Comparison of ENCODE assay signal across 2 cellular contexts in genomic region chr6:143018955-143019354, GRCh38.
TF ChIP-seq lines count a peak whose summit lies in the region.

No MANE protein-coding gene starts in this region.

TF ChIP-seq in IMR-90, 13 proteins besides CTCF, POLR2A, EP300 and RAD21:
- TF ChIP-seq BHLHE40 (IDR thresholded peaks at IDR 0.05; ENCODE audit: low read depth, low read length) = no peak
- no peak for TF ChIP-seq RCOR1 (IDR thresholded peaks at IDR 0.05; ENCODE audit: insufficient replicate concordance, low read length)

TF ChIP-seq in H1, 55 proteins besides CTCF, POLR2A, EP300 and RAD21:
- TF ChIP-seq SIRT6 (IDR thresholded peaks at IDR 0.05; ENCODE audit: low read length) (no peak), CBX8 (IDR thresholded peaks at IDR 0.05; ENCODE audit: borderline replicate concordance, low read depth, low read length) (no peak), SP2 (IDR thresholded peaks at IDR 0.05; ENCODE audit: low read length) (no peak), TAF1 (IDR thresholded peaks at IDR 0.05; ENCODE audit: low read depth, low read length) (no peak), CTBP2 (IDR thresholded peaks at IDR 0.05; ENCODE audit: borderline replicate concordance, insufficient read depth, insufficient read length, low read length) (no peak), KDM4A (IDR thresholded peaks at IDR 0.05; ENCODE audit: low read depth, low read length, severe bottlenecking) (no peak), SAP30 (IDR thresholded peaks at IDR 0.05; ENCODE audit: insufficient read depth, insufficient replicate concordance, low read length) (no peak), ASH2L (IDR thresholded peaks at IDR 0.05; ENCODE audit: low read length) (no peak), NANOG (IDR thresholded peaks at IDR 0.05; ENCODE audit: insufficient read depth, low read depth, low read length, poor library complexity, severe bottlenecking) (no peak)
